In genomic region chr21:35216966-35217365, GRCh38 we compare ENCODE assay signal across 25 cellular contexts.
DNase-seq lines count a peak whose midpoint lies in the region; ATAC-seq, FAIRE-seq and TF ChIP-seq lines count a peak whose summit lies in the region.
"Had no signal": no experiment of that assay in that cellular context is flagged by ENCODE, and none has a peak within 500 bp of the region (broad histone marks: within the 10 kb centered on the region; RNA-seq: fewer than 3 reads in every experiment).

No MANE protein-coding gene starts in this region.

- H2AFZ ChIP-seq in ACC112 (ENCODE audit: low read length, unreplicated experiment) (no peak overlapping the region), astrocyte (ENCODE audit: low read depth, low read length) (no peak overlapping the region)

- no peak overlapping the region for H3K23ac ChIP-seq in mesendoderm (ENCODE audit: low read length)

- no peak overlapping the region for H2BK120ac ChIP-seq in mesendoderm (ENCODE audit: low read depth, low read length)

- H3K9ac ChIP-seq in HUES6 (ENCODE audit: low read length) (no peak overlapping the region), astrocyte (ENCODE audit: low read length) (no peak overlapping the region), mesendoderm (ENCODE audit: low read length) (no peak overlapping the region)
- H3K9ac ChIP-seq: BLaER1, SK-N-SH had no signal

- H4K8ac ChIP-seq in mesendoderm (ENCODE audit: low read depth, low read length) = no peak overlapping the region

- H3K27me3 Mint-ChIP-seq in astrocyte (ENCODE audit: low read depth, unreplicated experiment) (no peaks in the 10 kb centered on the region), osteocyte (ENCODE audit: unreplicated experiment) (no peaks in the 10 kb centered on the region)
- H3K27me3 Mint-ChIP-seq: activated naive CD4-positive, alpha-beta T cell treated with anti-CD3 and anti-CD28 coated beads, Interleukin-2, amount 10 ng/mL, durations not matched to agents 7 days and 5 days; naive thymus-derived CD8-positive, alpha-beta T cell had no signal

- no peaks in the 10 kb centered on the region for H3K27me3 ChIP-seq in ACC112 (ENCODE audit: insufficient read depth, low read length)
- H3K27me3 ChIP-seq in HUES6 (ENCODE audit: control insufficient read depth, insufficient read depth, low read length) = no peaks in the 10 kb centered on the region
- H3K27me3 ChIP-seq in astrocyte (ENCODE audit: insufficient read depth, low read length) = no peaks in the 10 kb centered on the region
- no peaks in the 10 kb centered on the region for H3K27me3 ChIP-seq in mesendoderm (ENCODE audit: insufficient read depth, low read length, poor library complexity)
- H3K27me3 ChIP-seq: BLaER1, colonic mucosa, esophagus squamous epithelium, spleen, uterus had no signal

- H2BK15ac ChIP-seq in mesendoderm (replicated peaks; ENCODE audit: low read depth) = no peak overlapping the region

- H3K4me3 Mint-ChIP-seq in astrocyte (ENCODE audit: unreplicated experiment) = no peak overlapping the region
- H3K4me3 Mint-ChIP-seq in osteocyte (ENCODE audit: unreplicated experiment) = no peak overlapping the region
- H3K4me3 Mint-ChIP-seq: activated naive CD4-positive, alpha-beta T cell treated with anti-CD3 and anti-CD28 coated beads, Interleukin-2, amount 10 ng/mL, durations not matched to agents 7 days and 5 days; naive thymus-derived CD8-positive, alpha-beta T cell; stimulated activated effector memory CD8-positive, alpha-beta T cell treated with anti-CD3 and anti-CD28 coated beads, Interleukin-12 subunit alpha, Interleukin-12 subunit beta, amount 100 ng/mL, for 72 hours; T-helper 17 cell had no signal

- H3K4me1 Mint-ChIP-seq in astrocyte (ENCODE audit: low read depth, unreplicated experiment) = peaks cover 51% of the 10 kb centered on the region
- peaks cover 27% of the 10 kb centered on the region for H3K4me1 Mint-ChIP-seq in osteocyte (ENCODE audit: unreplicated experiment)

- H3K36me3 ChIP-seq in ACC112 (ENCODE audit: insufficient read depth, low read length) (no peaks in the 10 kb centered on the region), HUES6 (ENCODE audit: control insufficient read depth, insufficient read depth, low read length) (no peaks in the 10 kb centered on the region), astrocyte (ENCODE audit: insufficient read depth, low read length) (no peaks in the 10 kb centered on the region), mesendoderm (ENCODE audit: control insufficient read depth, insufficient read depth, low read length) (no peaks in the 10 kb centered on the region)
- H3K36me3 ChIP-seq: BLaER1, colonic mucosa, esophagus squamous epithelium, spleen, uterus had no signal

- ATAC-seq in GM18511 (IDR thresholded peaks at IDR 0.05; ENCODE audit: unreplicated experiment) = no peak
- ATAC-seq: HepG2; naive thymus-derived CD8-positive, alpha-beta T cell; T-helper 17 cell had no signal

- TF ChIP-seq CTCF in astrocyte (IDR thresholded peaks at IDR 0.05; ENCODE audit: insufficient read depth, low read depth, low read length) (no peak), osteocyte (IDR thresholded peaks at IDR 0.05) (no peak)

- H3K4ac ChIP-seq in mesendoderm (ENCODE audit: low read depth, low read length) = no peak overlapping the region

- DNase-seq in astrocyte (ENCODE audit: low read depth) = no peak
- peak; percentile 19 for DNase-seq in mesendoderm
- DNase-seq in NCI-H1436 (lab: John Stamatoyannopoulos, UW) = no peak
- no peak for DNase-seq in mucosa of gallbladder (ENCODE audit: low spot score)
- no peak for DNase-seq in osteocyte (ENCODE audit: extremely low spot score, unreplicated experiment)
- DNase-seq: activated naive CD4-positive, alpha-beta T cell treated with anti-CD3 and anti-CD28 coated beads, Interleukin-2, amount 10 ng/mL, durations not matched to agents 7 days and 5 days; colonic mucosa; COR-L47; esophagus squamous epithelium; naive thymus-derived CD8-positive, alpha-beta T cell; NCI-H1092; NCI-H2081; NCI-H446; retina; SK-N-SH; spleen; T-helper 17 cell; uterus had no signal

- peak overlapping the region; percentile 55 for H3K27ac ChIP-seq in ACC112 (ENCODE audit: low read depth, low read length)
- H3K27ac ChIP-seq in HUES6 (ENCODE audit: low read depth, low read length) = peak overlapping the region; percentile 21; the same call in 1 of the 2 replicates
- H3K27ac ChIP-seq in astrocyte (ENCODE audit: low read depth, low read length) = peak overlapping the region; percentile 38
- no peak overlapping the region for H3K27ac ChIP-seq in mesendoderm (ENCODE audit: low read depth, low read length)
- H3K27ac ChIP-seq: BLaER1, colonic mucosa, esophagus squamous epithelium, spleen, uterus had no signal

- no peaks in the 10 kb centered on the region for H3K36me3 Mint-ChIP-seq in astrocyte (ENCODE audit: low read depth, unreplicated experiment)
- H3K36me3 Mint-ChIP-seq in osteocyte (ENCODE audit: unreplicated experiment) = no peaks in the 10 kb centered on the region
- H3K36me3 Mint-ChIP-seq: activated naive CD4-positive, alpha-beta T cell treated with anti-CD3 and anti-CD28 coated beads, Interleukin-2, amount 10 ng/mL, durations not matched to agents 7 days and 5 days; naive thymus-derived CD8-positive, alpha-beta T cell; stimulated activated effector memory CD8-positive, alpha-beta T cell treated with anti-CD3 and anti-CD28 coated beads, Interleukin-12 subunit alpha, Interleukin-12 subunit beta, amount 100 ng/mL, for 72 hours had no signal

- H3K79me1 ChIP-seq in mesendoderm (ENCODE audit: low read length) = no peaks in the 10 kb centered on the region

- H3K4me1 ChIP-seq in ACC112 (ENCODE audit: control insufficient read depth, insufficient read depth, low read length, unreplicated experiment) (peaks cover 32% of the 10 kb centered on the region), HUES6 (ENCODE audit: control insufficient read depth, insufficient read depth, low read length) (peaks cover 12% of the 10 kb centered on the region), astrocyte (ENCODE audit: insufficient read depth, low read length) (peaks cover 30% of the 10 kb centered on the region), mesendoderm (ENCODE audit: control insufficient read depth, low read depth, low read length) (peaks cover 3% of the 10 kb centered on the region)
- H3K4me1 ChIP-seq: colonic mucosa, uterus had no signal

- H3K79me2 ChIP-seq in ACC112 (ENCODE audit: control insufficient read depth, insufficient read depth, low read length, unreplicated experiment) (no peaks in the 10 kb centered on the region), astrocyte (ENCODE audit: insufficient read depth, low read length) (no peaks in the 10 kb centered on the region), mesendoderm (ENCODE audit: control insufficient read depth, insufficient read depth, low read length) (no peaks in the 10 kb centered on the region)

- H3K4me3 ChIP-seq in ACC112 (ENCODE audit: low read depth, low read length) (no peak overlapping the region), HUES6 (ENCODE audit: low read depth, low read length) (no peak overlapping the region), astrocyte (ENCODE audit: insufficient read depth, low read depth, low read length) (no peak overlapping the region), mesendoderm (ENCODE audit: low read length) (no peak overlapping the region)
- H3K4me3 ChIP-seq: BLaER1, colonic mucosa, esophagus squamous epithelium, spleen, uterus had no signal

- H3K9me3 Mint-ChIP-seq in astrocyte (ENCODE audit: unreplicated experiment) = peaks cover 6% of the 10 kb centered on the region
- H3K9me3 Mint-ChIP-seq in osteocyte (ENCODE audit: unreplicated experiment) = no peaks in the 10 kb centered on the region
- H3K9me3 Mint-ChIP-seq: activated naive CD4-positive, alpha-beta T cell treated with anti-CD3 and anti-CD28 coated beads, Interleukin-2, amount 10 ng/mL, durations not matched to agents 7 days and 5 days; stimulated activated effector memory CD8-positive, alpha-beta T cell treated with anti-CD3 and anti-CD28 coated beads, Interleukin-12 subunit alpha, Interleukin-12 subunit beta, amount 100 ng/mL, for 72 hours had no signal

- H3K27ac Mint-ChIP-seq in astrocyte (ENCODE audit: unreplicated experiment) = no peak overlapping the region
- no peak overlapping the region for H3K27ac Mint-ChIP-seq in osteocyte (ENCODE audit: unreplicated experiment)
- H3K27ac Mint-ChIP-seq: activated naive CD4-positive, alpha-beta T cell treated with anti-CD3 and anti-CD28 coated beads, Interleukin-2, amount 10 ng/mL, durations not matched to agents 7 days and 5 days; naive thymus-derived CD8-positive, alpha-beta T cell; stimulated activated effector memory CD8-positive, alpha-beta T cell treated with anti-CD3 and anti-CD28 coated beads, Interleukin-12 subunit alpha, Interleukin-12 subunit beta, amount 100 ng/mL, for 72 hours; T-helper 17 cell had no signal

- no peak for FAIRE-seq in astrocyte (lab: Jason Lieb, UNC)
- FAIRE-seq: GM12891, HepG2 had no signal

- H3K4me2 ChIP-seq in astrocyte (ENCODE audit: low read length) = peak overlapping the region; percentile 34
- H3K4me2 ChIP-seq in mesendoderm (ENCODE audit: low read length) = no peak overlapping the region
- H3K4me2 ChIP-seq: BLaER1 had no signal

- WGBS in mesendoderm (ENCODE audit: extremely low coverage, insufficient coverage, low lambda C conversion rate) = no CpG with 5 or more reads among the region's 1 CpG

- H4K20me1 ChIP-seq in astrocyte (ENCODE audit: insufficient read depth, low read length) = no peaks in the 10 kb centered on the region
- H4K20me1 ChIP-seq: BLaER1 had no signal

- H2BK5ac ChIP-seq in mesendoderm (ENCODE audit: low read length) = no peak overlapping the region

- no peak overlapping the region for H2AK5ac ChIP-seq in mesendoderm (ENCODE audit: low read length)

- H3K56ac ChIP-seq in mesendoderm (ENCODE audit: low read length) = no peak overlapping the region

- H3K9me3 ChIP-seq in HUES6 (ENCODE audit: control insufficient read depth, insufficient read depth, low read depth, low read length) (no peaks in the 10 kb centered on the region), astrocyte (ENCODE audit: insufficient read depth, low read depth, low read length) (no peaks in the 10 kb centered on the region)
- H3K9me3 ChIP-seq: colonic mucosa, esophagus squamous epithelium, SK-N-SH, spleen, uterus had no signal

- H3K18ac ChIP-seq in mesendoderm (ENCODE audit: low read length) = peak overlapping the region; percentile 19

- H4K5ac ChIP-seq in mesendoderm (ENCODE audit: low read length) = no peak overlapping the region
